ENCODE assay signal across 1 cellular context in the genomic region with DNA sequence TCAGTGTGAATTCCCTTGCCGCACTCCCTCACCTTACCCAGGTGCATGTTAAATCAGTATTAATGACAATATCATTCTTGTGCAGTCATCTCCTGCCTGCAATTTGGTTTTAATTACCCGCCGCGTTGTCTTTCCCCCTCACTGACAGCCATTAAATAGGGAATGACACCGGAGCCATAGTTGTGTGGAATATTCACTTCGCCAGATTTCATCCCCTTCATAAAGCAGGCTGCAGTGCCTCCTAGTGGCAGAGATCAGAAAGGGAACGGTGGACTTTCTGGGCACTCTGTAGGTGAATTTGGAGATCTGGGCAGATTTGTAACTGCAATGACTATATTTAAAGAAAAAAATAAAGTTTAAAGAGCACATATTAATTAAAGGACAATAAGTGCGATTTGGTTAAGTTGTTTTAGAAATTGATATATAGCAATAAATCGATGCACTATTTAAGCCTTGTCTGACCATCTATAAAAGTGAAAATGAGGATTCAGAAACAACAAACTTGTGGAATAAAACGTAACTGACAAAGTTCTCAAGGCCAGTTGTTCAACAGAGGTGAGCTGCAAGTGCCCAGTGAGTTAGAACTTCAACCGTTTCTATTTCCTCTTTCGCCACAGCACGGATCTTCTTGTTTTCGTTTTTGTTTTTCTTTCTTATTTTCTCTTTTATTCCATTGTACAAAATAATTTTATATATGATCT.
A peak's percentile ranks its signal among the peaks of the same experiment; 100 is the strongest.
TF ChIP-seq lines count a peak whose summit lies in the region.

No MANE protein-coding gene starts in this region.

TF ChIP-seq in GM12878, 131 proteins besides CTCF, POLR2A, EP300 and RAD21 (continued from another document):
- TF ChIP-seq ATF2 (IDR thresholded peaks at IDR 0.05; ENCODE audit: low read length) (no peak), SUZ12 (IDR thresholded peaks at IDR 0.05; ENCODE audit: unreplicated experiment) (no peak), ZBED1 (IDR thresholded peaks at IDR 0.05; ENCODE audit: borderline replicate concordance) (no peak), SMC3 (IDR thresholded peaks at IDR 0.05; ENCODE audit: borderline replicate concordance, low read length) (peak; percentile 67; the same call in 1 of the 2 replicates), CBX5 (IDR thresholded peaks at IDR 0.05; ENCODE audit: low read depth) (no peak), JUND (IDR thresholded peaks at IDR 0.05; ENCODE audit: low read depth, low read length) (no peak)
